ENCODE assay signal across 28 cellular contexts in the genomic region with DNA sequence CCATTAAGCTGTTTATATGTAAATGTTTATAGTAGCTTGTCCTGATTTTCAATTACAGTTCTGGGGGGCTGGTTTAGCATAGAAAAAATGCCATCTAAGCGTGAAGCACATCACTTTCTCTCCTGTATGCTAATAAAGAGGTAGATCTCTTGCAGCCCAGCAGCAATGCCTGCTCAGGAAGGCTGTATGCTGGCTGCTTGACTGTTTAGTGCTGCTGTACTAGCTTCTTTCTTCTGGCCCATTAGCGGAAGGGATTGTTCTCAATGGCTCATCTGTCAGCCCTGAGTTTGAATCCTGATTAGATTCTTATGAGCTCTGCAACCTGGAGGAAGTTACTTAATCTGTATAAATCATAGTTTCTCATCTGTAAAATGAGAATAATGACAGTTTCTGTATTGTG.
"Had no signal": no experiment of that assay in that cellular context is flagged by ENCODE, and none has a peak within 500 bp of the region (broad histone marks: within the 10 kb centered on the region; RNA-seq: fewer than 3 reads in every experiment).

No MANE protein-coding gene starts in this region.

- H3K4me3 Mint-ChIP-seq: activated CD4-positive, alpha-beta memory T cell treated with anti-CD3 and anti-CD28 coated beads for 36 hours; activated CD8-positive, alpha-beta memory T cell treated with anti-CD3 and anti-CD28 coated beads, Interleukin-2, amount 10 ng/mL, durations not matched to agents 7 days and 5 days; activated CD8-positive, alpha-beta T cell treated with anti-CD3 and anti-CD28 coated beads, Interleukin-2, amount 10 ng/mL, durations not matched to agents 7 days and 5 days; activated naive CD4-positive, alpha-beta T cell treated with anti-CD3 and anti-CD28 coated beads, Interleukin-2, amount 10 ng/mL, durations not matched to agents 7 days and 5 days; activated naive CD8-positive, alpha-beta T cell treated with anti-CD3 and anti-CD28 coated beads, Interleukin-2, amount 10 ng/mL, durations not matched to agents 7 days and 5 days; activated T-cell treated with anti-CD3 and anti-CD28 coated beads, Interleukin-2, amount 50 U/mL, for 72 hours; T-helper 17 cell; T-helper 2 cell treated with Interferon-gamma antibody and Interleukin-4, amounts not matched to agents 5 μg/mL and 100 μg/mL, for 36 hours had no signal

- ATAC-seq: activated CD8-positive, alpha-beta memory T cell treated with anti-CD3 and anti-CD28 coated beads, Interleukin-2, amount 10 ng/mL, durations not matched to agents 7 days and 5 days; activated CD8-positive, alpha-beta T cell treated with anti-CD3 and anti-CD28 coated beads, Interleukin-2, amount 10 ng/mL, durations not matched to agents 7 days and 5 days; activated naive CD4-positive, alpha-beta T cell treated with anti-CD3 and anti-CD28 coated beads, Interleukin-2, amount 50 U/mL, for 72 hours; activated T-cell treated with anti-CD3 and anti-CD28 coated beads, Interleukin-2, amount 50 U/mL, for 72 hours; gastroesophageal sphincter; T-helper 17 cell had no signal

- DNase-seq: activated CD4-positive, alpha-beta memory T cell treated with anti-CD3 and anti-CD28 coated beads for 36 hours; activated CD4-positive, alpha-beta T cell treated with anti-CD3 and anti-CD28 coated beads for 48 hours; activated CD8-positive, alpha-beta memory T cell treated with anti-CD3 and anti-CD28 coated beads, Interleukin-2, amount 10 ng/mL, durations not matched to agents 7 days and 5 days; activated CD8-positive, alpha-beta memory T cell treated with anti-CD3 and anti-CD28 coated beads, Interleukin-2, amount 50 U/mL, for 4 hours; activated CD8-positive, alpha-beta T cell treated with anti-CD3 and anti-CD28 coated beads, Interleukin-2, amount 10 ng/mL, durations not matched to agents 7 days and 5 days; activated gamma-delta T cell; activated naive CD4-positive, alpha-beta T cell; activated naive CD4-positive, alpha-beta T cell treated with anti-CD3 and anti-CD28 coated beads, Interleukin-2, amount 10 ng/mL, durations not matched to agents 7 days and 5 days; activated naive CD8-positive, alpha-beta T cell treated with anti-CD3 and anti-CD28 coated beads, Interleukin-2, amount 10 ng/mL, durations not matched to agents 7 days and 5 days; activated T-cell treated with anti-CD3 and anti-CD28 coated beads, Interleukin-2, amount 50 U/mL, for 1 hour; activated T-cell treated with anti-CD3 and anti-CD28 coated beads, Interleukin-2, amount 50 U/mL, for 72 hours; central memory CD4-positive, alpha-beta T cell; cerebellar nuclear complex; colonic mucosa; effector CD8-positive, alpha-beta T cell; esophagus squamous epithelium; foreskin melanocyte; T-helper 1 cell; T-helper 17 cell; T1000 had no signal

- H3K36me3 Mint-ChIP-seq: activated CD4-positive, alpha-beta memory T cell treated with anti-CD3 and anti-CD28 coated beads for 36 hours; activated CD8-positive, alpha-beta memory T cell treated with anti-CD3 and anti-CD28 coated beads, Interleukin-2, amount 10 ng/mL, durations not matched to agents 7 days and 5 days; activated naive CD4-positive, alpha-beta T cell treated with anti-CD3 and anti-CD28 coated beads, Interleukin-2, amount 10 ng/mL, durations not matched to agents 7 days and 5 days; activated naive CD4-positive, alpha-beta T cell treated with anti-CD3 and anti-CD28 coated beads, Interleukin-2, amount 50 U/mL, for 72 hours; activated naive CD8-positive, alpha-beta T cell treated with anti-CD3 and anti-CD28 coated beads, Interleukin-2, amount 10 ng/mL, durations not matched to agents 7 days and 5 days had no signal

- H3K9me3 Mint-ChIP-seq: activated CD4-positive, alpha-beta memory T cell treated with anti-CD3 and anti-CD28 coated beads for 36 hours; activated naive CD4-positive, alpha-beta T cell treated with anti-CD3 and anti-CD28 coated beads, Interleukin-2, amount 10 ng/mL, durations not matched to agents 7 days and 5 days; activated naive CD4-positive, alpha-beta T cell treated with anti-CD3 and anti-CD28 coated beads, Interleukin-2, amount 50 U/mL, for 72 hours; activated naive CD8-positive, alpha-beta T cell treated with anti-CD3 and anti-CD28 coated beads, Interleukin-2, amount 10 ng/mL, durations not matched to agents 7 days and 5 days; activated T-cell treated with anti-CD3 and anti-CD28 coated beads, Interleukin-2, amount 50 U/mL, for 72 hours; brain; T-helper 2 cell treated with Interferon-gamma antibody and Interleukin-4, amounts not matched to agents 5 μg/mL and 100 μg/mL, for 36 hours had no signal

- H3K27ac ChIP-seq: ascending aorta, breast epithelium, cardiac muscle cell, colonic mucosa, epithelial cell of prostate, esophagus squamous epithelium, gastroesophageal sphincter had no signal

- H3K36me3 ChIP-seq: ascending aorta, breast epithelium, cardiac muscle cell, colonic mucosa, esophagus squamous epithelium, gastroesophageal sphincter had no signal

- H3K27ac Mint-ChIP-seq: activated CD4-positive, alpha-beta memory T cell treated with anti-CD3 and anti-CD28 coated beads for 36 hours; activated CD8-positive, alpha-beta memory T cell treated with anti-CD3 and anti-CD28 coated beads, Interleukin-2, amount 10 ng/mL, durations not matched to agents 7 days and 5 days; activated CD8-positive, alpha-beta T cell treated with anti-CD3 and anti-CD28 coated beads, Interleukin-2, amount 10 ng/mL, durations not matched to agents 7 days and 5 days; activated naive CD4-positive, alpha-beta T cell treated with anti-CD3 and anti-CD28 coated beads, Interleukin-2, amount 10 ng/mL, durations not matched to agents 7 days and 5 days; activated naive CD4-positive, alpha-beta T cell treated with anti-CD3 and anti-CD28 coated beads, Interleukin-2, amount 50 U/mL, for 72 hours; activated naive CD8-positive, alpha-beta T cell treated with anti-CD3 and anti-CD28 coated beads, Interleukin-2, amount 10 ng/mL, durations not matched to agents 7 days and 5 days; activated T-cell treated with anti-CD3 and anti-CD28 coated beads, Interleukin-2, amount 50 U/mL, for 72 hours; T-helper 17 cell; T-helper 2 cell treated with Interferon-gamma antibody and Interleukin-4, amounts not matched to agents 5 μg/mL and 100 μg/mL, for 36 hours had no signal

- H3K9me3 ChIP-seq: ascending aorta, breast epithelium, colonic mucosa, esophagus squamous epithelium, gastroesophageal sphincter had no signal

- H3K27me3 Mint-ChIP-seq: activated CD8-positive, alpha-beta memory T cell treated with anti-CD3 and anti-CD28 coated beads, Interleukin-2, amount 10 ng/mL, durations not matched to agents 7 days and 5 days; activated naive CD4-positive, alpha-beta T cell treated with anti-CD3 and anti-CD28 coated beads, Interleukin-2, amount 10 ng/mL, durations not matched to agents 7 days and 5 days had no signal

- H3K4me1 Mint-ChIP-seq: activated CD8-positive, alpha-beta memory T cell treated with anti-CD3 and anti-CD28 coated beads, Interleukin-2, amount 10 ng/mL, durations not matched to agents 7 days and 5 days; activated naive CD4-positive, alpha-beta T cell treated with anti-CD3 and anti-CD28 coated beads, Interleukin-2, amount 10 ng/mL, durations not matched to agents 7 days and 5 days; activated naive CD8-positive, alpha-beta T cell treated with anti-CD3 and anti-CD28 coated beads, Interleukin-2, amount 10 ng/mL, durations not matched to agents 7 days and 5 days; T-helper 17 cell had no signal

- H3K4me1 ChIP-seq: ascending aorta, breast epithelium, colonic mucosa, esophagus squamous epithelium, gastroesophageal sphincter had no signal

- H3K27me3 ChIP-seq: ascending aorta, breast epithelium, cardiac muscle cell, colonic mucosa, esophagus squamous epithelium, gastroesophageal sphincter had no signal

- H3K4me3 ChIP-seq: ascending aorta, breast epithelium, cardiac muscle cell, colonic mucosa, esophagus squamous epithelium, gastroesophageal sphincter had no signal
